Comparison of ENCODE assay signal across 34 cellular contexts in the genomic region with DNA sequence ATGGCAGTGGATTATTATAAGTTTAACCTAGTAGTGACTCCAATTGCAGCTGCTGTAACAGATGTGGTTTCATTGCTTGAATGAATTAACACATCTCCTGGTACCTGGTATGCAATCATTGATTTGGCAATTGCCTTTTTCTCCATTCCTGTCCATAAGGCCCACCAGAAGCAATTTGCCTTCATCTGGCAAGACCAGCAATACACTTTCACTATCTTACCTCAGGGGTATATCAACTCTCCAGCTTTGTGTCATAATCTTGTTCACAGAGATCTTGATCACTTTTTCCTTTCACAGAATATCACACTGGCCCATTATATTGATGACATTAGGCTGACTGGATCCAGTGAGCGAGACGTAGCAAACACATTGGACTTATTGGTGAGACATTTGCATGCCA.
"Had no signal": no experiment of that assay in that cellular context is flagged by ENCODE, and none has a peak within 500 bp of the region (broad histone marks: within the 10 kb centered on the region; RNA-seq: fewer than 3 reads in every experiment).

No MANE protein-coding gene starts in this region.

- DNase-seq: activated B cell treated with CpG ODN at 0.5 μM for 24 hours; activated CD4-positive, alpha-beta memory T cell treated with anti-CD3 and anti-CD28 coated beads for 36 hours; activated CD4-positive, alpha-beta T cell treated with anti-CD3 and anti-CD28 coated beads for 4 hours; activated CD4-positive, alpha-beta T cell treated with anti-CD3 and anti-CD28 coated beads, Interleukin-2, amount 10 ng/mL, durations not matched to agents 24 days and 14 days; activated CD4-positive, alpha-beta T cell treated with anti-CD3 and anti-CD28 coated beads, Interleukin-2, amount 50 U/mL, for 1 hour; activated CD4-positive, alpha-beta T cell treated with anti-CD3 and anti-CD28 coated beads, Interleukin-2, amount 50 U/mL, for 4 hours; activated CD4-positive, CD25-positive, alpha-beta regulatory T cell treated with anti-CD3 and anti-CD28 coated beads, Interleukin-2, amount 50 U/mL, for 72 hours; activated CD8-positive, alpha-beta memory T cell treated with anti-CD3 and anti-CD28 coated beads, Interleukin-2, amount 50 U/mL, for 4 hours; activated CD8-positive, alpha-beta T cell treated with anti-CD3 and anti-CD28 coated beads for 36 hours; activated effector memory CD4-positive, alpha-beta T cell treated with anti-CD3 and anti-CD28 coated beads, Interleukin-2, amount 50 U/mL, for 16 hours; activated gamma-delta T cell treated with Interleukin-2 at 50 U/mL for 16 hours; activated naive CD4-positive, alpha-beta T cell; activated naive CD4-positive, alpha-beta T cell treated with anti-CD3 and anti-CD28 coated beads for 36 hours; activated naive CD4-positive, alpha-beta T cell treated with anti-CD3 and anti-CD28 coated beads, Interleukin-2, amount 50 U/mL, for 16 hours; activated naive CD8-positive, alpha-beta T cell treated with anti-CD3 and anti-CD28 coated beads for 36 hours; activated T-cell treated with anti-CD3 and anti-CD28 coated beads for 4 hours; activated T-cell treated with anti-CD3 and anti-CD28 coated beads, Interleukin-2, amount 50 U/mL, for 1 hour; activated T-cell treated with anti-CD3 and anti-CD28 coated beads, Interleukin-2, amount 50 U/mL, for 4 hours; activated T-cell treated with anti-CD3 and anti-CD28 coated beads, Interleukin-2, amount 50 U/mL, for 72 hours; adrenal gland; amniotic stem cell; aorta; body of pancreas; brain microvascular endothelial cell; central memory CD4-positive, alpha-beta T cell; T-helper 2 cell; T-helper 9 cell had no signal

- H3K4me1 Mint-ChIP-seq: activated naive CD8-positive, alpha-beta T cell treated with anti-CD3 and anti-CD28 coated beads for 36 hours; activated T-helper 17 cell treated with anti-CD3 and anti-CD28 coated beads, Interleukin-2, amount 50 U/mL, for 72 hours had no signal

- H3K36me3 ChIP-seq: adrenal gland, brain microvascular endothelial cell, breast epithelium had no signal

- H3K4me1 ChIP-seq: breast epithelium had no signal

- H3K27ac Mint-ChIP-seq: activated B cell treated with CpG ODN at 0.5 μM for 24 hours; activated CD4-positive, alpha-beta memory T cell treated with anti-CD3 and anti-CD28 coated beads for 36 hours; activated CD4-positive, alpha-beta T cell treated with anti-CD3 and anti-CD28 coated beads, Interleukin-2, amount 10 ng/mL, durations not matched to agents 24 days and 14 days; activated CD8-positive, alpha-beta T cell treated with anti-CD3 and anti-CD28 coated beads for 36 hours; activated naive CD4-positive, alpha-beta T cell treated with anti-CD3 and anti-CD28 coated beads for 36 hours; activated naive CD4-positive, alpha-beta T cell treated with anti-CD3 and anti-CD28 coated beads, Interleukin-2, amount 50 U/mL, for 72 hours; activated naive CD8-positive, alpha-beta T cell treated with anti-CD3 and anti-CD28 coated beads for 36 hours; activated T-cell treated with anti-CD3 and anti-CD28 coated beads, Interleukin-2, amount 50 U/mL, for 72 hours; activated T-helper 1 cell treated with anti-CD3 and anti-CD28 coated beads, Interleukin-12 subunit alpha, Interleukin-12 subunit beta, Interleukin-2, Interleukin-4 antibody, amounts not matched to agents 30 ng/mL and 10 ng/mL and 1 ng/mL, durations not matched to agents 14 hours and 24 hours and 36 hours; activated T-helper 17 cell treated with anti-CD3 and anti-CD28 coated beads, Interleukin-2, amount 50 U/mL, for 72 hours; T-helper 1 cell treated with Interleukin-12 subunit alpha and Interleukin-12 subunit beta and Interleukin-4 antibody, amounts not matched to agents 30 μg/mL and 1 μg/mL, for 36 hours; T-helper 2 cell treated with Interferon-gamma antibody and Interleukin-4, amounts not matched to agents 5 μg/mL and 100 μg/mL, for 36 hours had no signal

- H3K4me3 ChIP-seq: adrenal gland, body of pancreas, breast epithelium had no signal

- H3K27me3 Mint-ChIP-seq: activated CD4-positive, alpha-beta memory T cell treated with anti-CD3 and anti-CD28 coated beads for 36 hours; activated CD8-positive, alpha-beta T cell treated with anti-CD3 and anti-CD28 coated beads for 36 hours; activated T-helper 17 cell treated with anti-CD3 and anti-CD28 coated beads, Interleukin-2, amount 50 U/mL, for 72 hours had no signal

- H3K9me3 Mint-ChIP-seq: activated CD8-positive, alpha-beta T cell treated with anti-CD3 and anti-CD28 coated beads for 36 hours; activated naive CD4-positive, alpha-beta T cell treated with anti-CD3 and anti-CD28 coated beads for 36 hours; activated T-cell treated with anti-CD3 and anti-CD28 coated beads, Interleukin-2, amount 50 U/mL, for 4 hours; activated T-helper 17 cell treated with anti-CD3 and anti-CD28 coated beads, Interleukin-2, amount 50 U/mL, for 72 hours; T-helper 2 cell treated with Interferon-gamma antibody and Interleukin-4, amounts not matched to agents 5 μg/mL and 100 μg/mL, for 36 hours had no signal

- H3K36me3 Mint-ChIP-seq: activated CD4-positive, alpha-beta memory T cell treated with anti-CD3 and anti-CD28 coated beads for 36 hours; activated naive CD4-positive, alpha-beta T cell treated with anti-CD3 and anti-CD28 coated beads, Interleukin-2, amount 50 U/mL, for 72 hours; activated naive CD8-positive, alpha-beta T cell treated with anti-CD3 and anti-CD28 coated beads for 36 hours had no signal

- H3K27ac ChIP-seq: adrenal gland, body of pancreas, brain microvascular endothelial cell, breast epithelium, VCaP had no signal

- H3K4me3 Mint-ChIP-seq: activated B cell treated with CpG ODN at 0.5 μM for 24 hours; activated CD4-positive, alpha-beta memory T cell treated with anti-CD3 and anti-CD28 coated beads for 36 hours; activated CD4-positive, alpha-beta T cell treated with anti-CD3 and anti-CD28 coated beads, Interleukin-2, amount 10 ng/mL, durations not matched to agents 24 days and 14 days; activated CD8-positive, alpha-beta T cell treated with anti-CD3 and anti-CD28 coated beads for 36 hours; activated naive CD4-positive, alpha-beta T cell treated with anti-CD3 and anti-CD28 coated beads for 36 hours; activated naive CD8-positive, alpha-beta T cell treated with anti-CD3 and anti-CD28 coated beads for 36 hours; activated T-cell treated with anti-CD3 and anti-CD28 coated beads, Interleukin-2, amount 50 U/mL, for 4 hours; activated T-cell treated with anti-CD3 and anti-CD28 coated beads, Interleukin-2, amount 50 U/mL, for 72 hours; activated T-helper 1 cell treated with anti-CD3 and anti-CD28 coated beads, Interleukin-12 subunit alpha, Interleukin-12 subunit beta, Interleukin-2, Interleukin-4 antibody, amounts not matched to agents 30 ng/mL and 10 ng/mL and 1 ng/mL, durations not matched to agents 14 hours and 24 hours and 36 hours; activated T-helper 17 cell treated with anti-CD3 and anti-CD28 coated beads, Interleukin-2, amount 50 U/mL, for 72 hours; T-helper 1 cell treated with Interleukin-12 subunit alpha and Interleukin-12 subunit beta and Interleukin-4 antibody, amounts not matched to agents 30 μg/mL and 1 μg/mL, for 36 hours; T-helper 2 cell treated with Interferon-gamma antibody and Interleukin-4, amounts not matched to agents 5 μg/mL and 100 μg/mL, for 36 hours had no signal

- H3K9me3 ChIP-seq: adrenal gland, body of pancreas, breast epithelium had no signal
